13 cellular contexts compared by ENCODE assay signal in genomic region chr10:110706690-110707098, GRCh38.
DNase-seq lines count a peak whose midpoint lies in the region; TF ChIP-seq lines count a peak whose summit lies in the region.
"Had no signal": no experiment of that assay in that cellular context is flagged by ENCODE, and none has a peak within 500 bp of the region (broad histone marks: within the 10 kb centered on the region; RNA-seq: fewer than 3 reads in every experiment).

No MANE protein-coding gene starts in this region.

- intact Hi-C loops in activated CD4-positive, alpha-beta T cell treated with anti-CD3 and anti-CD28 coated beads, Interleukin-2, amount 10 ng/mL, durations not matched to agents 24 days and 14 days (cut with micrococcal nuclease), result no loop called here

- no peak overlapping the region for H3K4me3 ChIP-seq in MG63
- no peak overlapping the region for H3K4me3 ChIP-seq in epithelial cell of proximal tubule (ENCODE audit: low read depth, low read length)
- peak overlapping the region; percentile 40 for H3K4me3 ChIP-seq in osteoblast (ENCODE audit: insufficient read depth, low read length)
- H3K4me3 ChIP-seq: SK-N-MC, upper lobe of left lung had no signal

- H3K36me3 Mint-ChIP-seq in activated CD4-positive, alpha-beta T cell treated with anti-CD3 and anti-CD28 coated beads, Interleukin-2, amount 10 ng/mL, durations not matched to agents 24 days and 14 days (ENCODE audit: low read depth), result no peaks in the 10 kb centered on the region
- no peaks in the 10 kb centered on the region for H3K36me3 Mint-ChIP-seq in activated naive CD8-positive, alpha-beta T cell treated with anti-CD3 and anti-CD28 coated beads for 36 hours
- H3K36me3 Mint-ChIP-seq in activated T-cell treated with anti-CD3 and anti-CD28 coated beads, Interleukin-2, amount 50 U/mL, for 24 hours (ENCODE audit: low read depth), result no peaks in the 10 kb centered on the region

- H3K27ac ChIP-seq in osteoblast (ENCODE audit: low read depth, low read length), result peak overlapping the region; percentile 9
- H3K27ac ChIP-seq: SK-N-MC, upper lobe of left lung had no signal

- peak; percentile 95 for DNase-seq in EL
- DNase-seq in MG63, result peak; percentile 29
- DNase-seq in epithelial cell of proximal tubule (ENCODE audit: low read depth), result peak; percentile 10
- peak; percentile 76 for DNase-seq in osteoblast (ENCODE audit: insufficient read length, low spot score, missing footprints)
- no peak for DNase-seq in activated CD4-positive, alpha-beta T cell treated with anti-CD3 and anti-CD28 coated beads, Interleukin-2, amount 10 ng/mL, durations not matched to agents 24 days and 14 days
- no peak for DNase-seq in activated naive CD8-positive, alpha-beta T cell treated with anti-CD3 and anti-CD28 coated beads for 36 hours
- DNase-seq in NK-92 (lab: John Stamatoyannopoulos, UW; ENCODE audit: unreplicated experiment), result no peak
- no peak for DNase-seq in activated T-cell treated with anti-CD3 and anti-CD28 coated beads, Interleukin-2, amount 50 U/mL, for 24 hours
- DNase-seq: central memory CD4-positive, alpha-beta T cell; DMS153; NCI-H1930; upper lobe of left lung had no signal

- H3K79me2 ChIP-seq in osteoblast (ENCODE audit: insufficient read depth, low read length), result no peaks in the 10 kb centered on the region

- H3K4me3 Mint-ChIP-seq in activated CD4-positive, alpha-beta T cell treated with anti-CD3 and anti-CD28 coated beads, Interleukin-2, amount 10 ng/mL, durations not matched to agents 24 days and 14 days, result no peak overlapping the region
- no peak overlapping the region for H3K4me3 Mint-ChIP-seq in activated naive CD8-positive, alpha-beta T cell treated with anti-CD3 and anti-CD28 coated beads for 36 hours
- no peak overlapping the region for H3K4me3 Mint-ChIP-seq in activated T-cell treated with anti-CD3 and anti-CD28 coated beads, Interleukin-2, amount 50 U/mL, for 24 hours

- no peaks in the 10 kb centered on the region for H4K20me1 ChIP-seq in osteoblast (ENCODE audit: insufficient read depth, low read length)

- no peaks in the 10 kb centered on the region for H3K27me3 ChIP-seq in MG63
- no peaks in the 10 kb centered on the region for H3K27me3 ChIP-seq in osteoblast (ENCODE audit: insufficient read depth, low read length)
- H3K27me3 ChIP-seq: upper lobe of left lung had no signal

- peaks cover 6% of the 10 kb centered on the region for H3K4me1 ChIP-seq in osteoblast (ENCODE audit: insufficient read depth, low read length)
- H3K4me1 ChIP-seq: upper lobe of left lung had no signal

- H3K27ac Mint-ChIP-seq in activated CD4-positive, alpha-beta T cell treated with anti-CD3 and anti-CD28 coated beads, Interleukin-2, amount 10 ng/mL, durations not matched to agents 24 days and 14 days, result no peak overlapping the region
- H3K27ac Mint-ChIP-seq in activated naive CD8-positive, alpha-beta T cell treated with anti-CD3 and anti-CD28 coated beads for 36 hours, result no peak overlapping the region
- H3K27ac Mint-ChIP-seq in activated T-cell treated with anti-CD3 and anti-CD28 coated beads, Interleukin-2, amount 50 U/mL, for 24 hours, result no peak overlapping the region

- TF ChIP-seq CTCF in epithelial cell of proximal tubule (conservative IDR thresholded peaks at IDR 0.05; ENCODE audit: low read depth, low read length) (no peak), osteoblast (IDR thresholded peaks at IDR 0.05; ENCODE audit: extremely low read depth, low read depth, low read length) (no peak)

- H3K4me2 ChIP-seq in osteoblast (ENCODE audit: insufficient read depth, low read length), result peak overlapping the region; percentile 68

- H3K9me3 ChIP-seq in MG63, result no peaks in the 10 kb centered on the region
- no peaks in the 10 kb centered on the region for H3K9me3 ChIP-seq in osteoblast (ENCODE audit: low read depth, low read length)

- H3K9me3 Mint-ChIP-seq in activated CD4-positive, alpha-beta T cell treated with anti-CD3 and anti-CD28 coated beads, Interleukin-2, amount 10 ng/mL, durations not matched to agents 24 days and 14 days, result no peaks in the 10 kb centered on the region
- no peaks in the 10 kb centered on the region for H3K9me3 Mint-ChIP-seq in activated naive CD8-positive, alpha-beta T cell treated with anti-CD3 and anti-CD28 coated beads for 36 hours
- no peaks in the 10 kb centered on the region for H3K9me3 Mint-ChIP-seq in activated T-cell treated with anti-CD3 and anti-CD28 coated beads, Interleukin-2, amount 50 U/mL, for 24 hours

- H2AFZ ChIP-seq in osteoblast (ENCODE audit: low read length), result peak overlapping the region; percentile 24

- no peaks in the 10 kb centered on the region for H3K4me1 Mint-ChIP-seq in activated CD4-positive, alpha-beta T cell treated with anti-CD3 and anti-CD28 coated beads, Interleukin-2, amount 10 ng/mL, durations not matched to agents 24 days and 14 days
- H3K4me1 Mint-ChIP-seq in activated naive CD8-positive, alpha-beta T cell treated with anti-CD3 and anti-CD28 coated beads for 36 hours, result no peaks in the 10 kb centered on the region
- H3K4me1 Mint-ChIP-seq in activated T-cell treated with anti-CD3 and anti-CD28 coated beads, Interleukin-2, amount 50 U/mL, for 24 hours (ENCODE audit: low read depth), result no peaks in the 10 kb centered on the region

- H3K27me3 Mint-ChIP-seq in activated CD4-positive, alpha-beta T cell treated with anti-CD3 and anti-CD28 coated beads, Interleukin-2, amount 10 ng/mL, durations not matched to agents 24 days and 14 days, result peaks cover 20% of the 10 kb centered on the region
- peaks cover 4% of the 10 kb centered on the region for H3K27me3 Mint-ChIP-seq in activated naive CD8-positive, alpha-beta T cell treated with anti-CD3 and anti-CD28 coated beads for 36 hours
- H3K27me3 Mint-ChIP-seq in activated T-cell treated with anti-CD3 and anti-CD28 coated beads, Interleukin-2, amount 50 U/mL, for 24 hours, result no peaks in the 10 kb centered on the region

- H3K36me3 ChIP-seq in MG63, result no peaks in the 10 kb centered on the region
- H3K36me3 ChIP-seq in osteoblast (ENCODE audit: insufficient read depth, low read length), result no peaks in the 10 kb centered on the region
- H3K36me3 ChIP-seq: upper lobe of left lung had no signal

Comparison
In these comparisons a context has a peak if more than half of its experiments do, and no peak if none do; other contexts are left out.
1. DNase-seq: peak in EL (single experiment), MG63 (single experiment), epithelial cell of proximal tubule (single experiment) and osteoblast (single experiment); none in activated CD4-positive, alpha-beta T cell treated with anti-CD3 and anti-CD28 coated beads, Interleukin-2, amount 10 ng/mL, durations not matched to agents 24 days and 14 days (single experiment), activated naive CD8-positive, alpha-beta T cell treated with anti-CD3 and anti-CD28 coated beads for 36 hours (single experiment), NK-92 (single experiment) and activated T-cell treated with anti-CD3 and anti-CD28 coated beads, Interleukin-2, amount 50 U/mL, for 24 hours (single experiment).